1 cellular context compared by ENCODE assay signal in the genomic region with DNA sequence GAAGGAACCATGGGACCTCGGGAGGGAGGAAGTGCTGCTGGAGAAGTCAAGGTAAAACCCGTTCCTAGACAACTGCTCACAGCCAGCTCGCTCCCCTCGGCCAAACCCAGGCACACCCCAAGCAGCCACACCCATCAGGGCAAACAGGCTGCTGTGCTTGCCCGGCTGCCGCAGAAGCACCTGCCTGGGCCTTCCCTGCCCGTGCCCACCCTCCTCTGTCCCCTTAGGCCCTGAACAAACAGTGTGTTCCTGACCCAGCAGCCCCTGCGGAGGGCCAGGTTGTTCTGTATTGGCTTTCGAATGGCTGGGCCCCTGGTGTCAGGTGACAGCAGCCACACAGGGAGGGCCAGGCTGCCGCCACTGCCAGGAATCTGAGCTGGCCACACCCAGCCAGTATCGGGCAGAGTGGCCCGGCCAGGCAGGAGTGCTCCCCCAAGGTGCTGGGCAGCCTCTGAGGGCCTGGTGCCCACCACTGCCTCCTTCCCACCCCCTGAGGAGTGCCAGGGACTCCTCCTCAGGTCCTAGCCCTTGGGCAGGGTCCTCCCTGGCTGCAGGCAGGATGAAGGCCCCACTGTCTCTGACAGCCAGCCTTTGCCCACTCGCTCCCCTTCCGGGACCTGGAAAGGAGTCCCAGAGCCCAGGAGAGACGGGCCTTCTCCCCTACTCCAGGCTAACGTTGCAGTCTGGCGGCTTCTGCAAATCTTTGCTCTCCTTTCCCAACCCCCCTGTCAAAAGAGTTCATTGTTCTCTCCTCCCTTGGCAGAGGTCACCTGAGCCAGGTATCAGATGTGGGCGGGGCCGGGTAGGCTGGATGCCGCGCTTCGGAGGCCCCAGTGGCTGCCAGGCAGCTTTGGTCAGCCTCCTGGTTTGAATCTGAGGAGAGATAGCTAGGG.
TF ChIP-seq lines count a peak whose summit lies in the region.

No MANE protein-coding gene starts in this region.

TF ChIP-seq in HepG2, 621 proteins besides CTCF, POLR2A, EP300 and RAD21 (continued from another document and continues in another):
- TF ChIP-seq MEIS1 (CRISPR knock-in tag; IDR thresholded peaks at IDR 0.05; ENCODE audit: borderline replicate concordance) (peak; percentile 85; the same call in 1 of the 2 replicates), ZNF839 (CRISPR knock-in tag; IDR thresholded peaks at IDR 0.05; ENCODE audit: borderline replicate concordance) (no peak), ZNF296 (CRISPR knock-in tag; conservative IDR thresholded peaks at IDR 0.05) (no peak; the same call in 1 of the 2 replicates), ADNP (CRISPR knock-in tag; IDR thresholded peaks at IDR 0.05) (no peak), ZNF207 (IDR thresholded peaks at IDR 0.05; ENCODE audit: borderline replicate concordance) (no peak), NCOA5 (CRISPR knock-in tag; IDR thresholded peaks at IDR 0.05) (no peak), KDM2A (CRISPR knock-in tag; IDR thresholded peaks at IDR 0.05; ENCODE audit: borderline replicate concordance, low read depth) (peak; percentile 74; the same call in 1 of the 2 replicates), ZFYVE20 (CRISPR knock-in tag; IDR thresholded peaks at IDR 0.05; ENCODE audit: borderline replicate concordance, low read depth) (no peak), HIVEP1 (CRISPR knock-in tag; IDR thresholded peaks at IDR 0.05) (no peak), PLRG1 (conservative IDR thresholded peaks at IDR 0.05) (no peak), ZNF607 (CRISPR knock-in tag; IDR thresholded peaks at IDR 0.05; ENCODE audit: borderline replicate concordance) (peak; percentile 95), ELF1 (CRISPR knock-in tag; IDR thresholded peaks at IDR 0.05) (peak; percentile 69), ZNF251 (CRISPR knock-in tag; IDR thresholded peaks at IDR 0.05) (peak; percentile 81; the same call in 1 of the 2 replicates), ZNF672 (CRISPR knock-in tag; IDR thresholded peaks at IDR 0.05) (no peak), YY1 (IDR thresholded peaks at IDR 0.05; ENCODE audit: insufficient read depth, insufficient replicate concordance, low read depth, low read length) (no peak), REXO4 (CRISPR knock-in tag; IDR thresholded peaks at IDR 0.05; ENCODE audit: borderline replicate concordance) (no peak), AGO1 (IDR thresholded peaks at IDR 0.05; ENCODE audit: low read depth, low read length, poor library complexity, severe bottlenecking) (peak; percentile 64), BCL6 (CRISPR knock-in tag; IDR thresholded peaks at IDR 0.05) (peak; percentile 68; the same call in 1 of the 2 replicates), SYNCRIP (IDR thresholded peaks at IDR 0.05; ENCODE audit: insufficient read depth, low read depth, low read length) (no peak)
- TF ChIP-seq, protein P1, sequence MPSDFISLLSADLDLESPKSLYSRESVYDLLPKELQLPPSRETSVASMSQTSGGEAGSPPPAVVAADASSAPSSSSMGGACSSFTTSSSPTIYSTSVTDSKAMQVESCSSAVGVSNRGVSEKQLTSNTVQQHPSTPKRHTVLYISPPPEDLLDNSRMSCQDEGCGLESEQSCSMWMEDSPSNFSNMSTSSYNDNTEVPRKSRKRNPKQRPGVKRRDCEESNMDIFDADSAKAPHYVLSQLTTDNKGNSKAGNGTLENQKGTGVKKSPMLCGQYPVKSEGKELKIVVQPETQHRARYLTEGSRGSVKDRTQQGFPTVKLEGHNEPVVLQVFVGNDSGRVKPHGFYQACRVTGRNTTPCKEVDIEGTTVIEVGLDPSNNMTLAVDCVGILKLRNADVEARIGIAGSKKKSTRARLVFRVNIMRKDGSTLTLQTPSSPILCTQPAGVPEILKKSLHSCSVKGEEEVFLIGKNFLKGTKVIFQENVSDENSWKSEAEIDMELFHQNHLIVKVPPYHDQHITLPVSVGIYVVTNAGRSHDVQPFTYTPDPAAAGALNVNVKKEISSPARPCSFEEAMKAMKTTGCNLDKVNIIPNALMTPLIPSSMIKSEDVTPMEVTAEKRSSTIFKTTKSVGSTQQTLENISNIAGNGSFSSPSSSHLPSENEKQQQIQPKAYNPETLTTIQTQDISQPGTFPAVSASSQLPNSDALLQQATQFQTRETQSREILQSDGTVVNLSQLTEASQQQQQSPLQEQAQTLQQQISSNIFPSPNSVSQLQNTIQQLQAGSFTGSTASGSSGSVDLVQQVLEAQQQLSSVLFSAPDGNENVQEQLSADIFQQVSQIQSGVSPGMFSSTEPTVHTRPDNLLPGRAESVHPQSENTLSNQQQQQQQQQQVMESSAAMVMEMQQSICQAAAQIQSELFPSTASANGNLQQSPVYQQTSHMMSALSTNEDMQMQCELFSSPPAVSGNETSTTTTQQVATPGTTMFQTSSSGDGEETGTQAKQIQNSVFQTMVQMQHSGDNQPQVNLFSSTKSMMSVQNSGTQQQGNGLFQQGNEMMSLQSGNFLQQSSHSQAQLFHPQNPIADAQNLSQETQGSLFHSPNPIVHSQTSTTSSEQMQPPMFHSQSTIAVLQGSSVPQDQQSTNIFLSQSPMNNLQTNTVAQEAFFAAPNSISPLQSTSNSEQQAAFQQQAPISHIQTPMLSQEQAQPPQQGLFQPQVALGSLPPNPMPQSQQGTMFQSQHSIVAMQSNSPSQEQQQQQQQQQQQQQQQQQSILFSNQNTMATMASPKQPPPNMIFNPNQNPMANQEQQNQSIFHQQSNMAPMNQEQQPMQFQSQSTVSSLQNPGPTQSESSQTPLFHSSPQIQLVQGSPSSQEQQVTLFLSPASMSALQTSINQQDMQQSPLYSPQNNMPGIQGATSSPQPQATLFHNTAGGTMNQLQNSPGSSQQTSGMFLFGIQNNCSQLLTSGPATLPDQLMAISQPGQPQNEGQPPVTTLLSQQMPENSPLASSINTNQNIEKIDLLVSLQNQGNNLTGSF (CRISPR knock-in tag; IDR thresholded peaks at IDR 0.05), result 0 out of 2 replicates have a peak, but pooled peaks have one; percentile 16
- TF ChIP-seq, protein P2, sequence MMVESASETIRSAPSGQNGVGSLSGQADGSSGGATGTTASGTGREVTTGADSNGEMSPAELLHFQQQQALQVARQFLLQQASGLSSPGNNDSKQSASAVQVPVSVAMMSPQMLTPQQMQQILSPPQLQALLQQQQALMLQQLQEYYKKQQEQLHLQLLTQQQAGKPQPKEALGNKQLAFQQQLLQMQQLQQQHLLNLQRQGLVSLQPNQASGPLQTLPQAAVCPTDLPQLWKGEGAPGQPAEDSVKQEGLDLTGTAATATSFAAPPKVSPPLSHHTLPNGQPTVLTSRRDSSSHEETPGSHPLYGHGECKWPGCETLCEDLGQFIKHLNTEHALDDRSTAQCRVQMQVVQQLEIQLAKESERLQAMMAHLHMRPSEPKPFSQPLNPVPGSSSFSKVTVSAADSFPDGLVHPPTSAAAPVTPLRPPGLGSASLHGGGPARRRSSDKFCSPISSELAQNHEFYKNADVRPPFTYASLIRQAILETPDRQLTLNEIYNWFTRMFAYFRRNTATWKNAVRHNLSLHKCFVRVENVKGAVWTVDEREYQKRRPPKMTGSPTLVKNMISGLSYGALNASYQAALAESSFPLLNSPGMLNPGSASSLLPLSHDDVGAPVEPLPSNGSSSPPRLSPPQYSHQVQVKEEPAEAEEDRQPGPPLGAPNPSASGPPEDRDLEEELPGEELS (CRISPR knock-in tag; IDR thresholded peaks at IDR 0.05), result peak; percentile 52
- TF ChIP-seq, protein P3, sequence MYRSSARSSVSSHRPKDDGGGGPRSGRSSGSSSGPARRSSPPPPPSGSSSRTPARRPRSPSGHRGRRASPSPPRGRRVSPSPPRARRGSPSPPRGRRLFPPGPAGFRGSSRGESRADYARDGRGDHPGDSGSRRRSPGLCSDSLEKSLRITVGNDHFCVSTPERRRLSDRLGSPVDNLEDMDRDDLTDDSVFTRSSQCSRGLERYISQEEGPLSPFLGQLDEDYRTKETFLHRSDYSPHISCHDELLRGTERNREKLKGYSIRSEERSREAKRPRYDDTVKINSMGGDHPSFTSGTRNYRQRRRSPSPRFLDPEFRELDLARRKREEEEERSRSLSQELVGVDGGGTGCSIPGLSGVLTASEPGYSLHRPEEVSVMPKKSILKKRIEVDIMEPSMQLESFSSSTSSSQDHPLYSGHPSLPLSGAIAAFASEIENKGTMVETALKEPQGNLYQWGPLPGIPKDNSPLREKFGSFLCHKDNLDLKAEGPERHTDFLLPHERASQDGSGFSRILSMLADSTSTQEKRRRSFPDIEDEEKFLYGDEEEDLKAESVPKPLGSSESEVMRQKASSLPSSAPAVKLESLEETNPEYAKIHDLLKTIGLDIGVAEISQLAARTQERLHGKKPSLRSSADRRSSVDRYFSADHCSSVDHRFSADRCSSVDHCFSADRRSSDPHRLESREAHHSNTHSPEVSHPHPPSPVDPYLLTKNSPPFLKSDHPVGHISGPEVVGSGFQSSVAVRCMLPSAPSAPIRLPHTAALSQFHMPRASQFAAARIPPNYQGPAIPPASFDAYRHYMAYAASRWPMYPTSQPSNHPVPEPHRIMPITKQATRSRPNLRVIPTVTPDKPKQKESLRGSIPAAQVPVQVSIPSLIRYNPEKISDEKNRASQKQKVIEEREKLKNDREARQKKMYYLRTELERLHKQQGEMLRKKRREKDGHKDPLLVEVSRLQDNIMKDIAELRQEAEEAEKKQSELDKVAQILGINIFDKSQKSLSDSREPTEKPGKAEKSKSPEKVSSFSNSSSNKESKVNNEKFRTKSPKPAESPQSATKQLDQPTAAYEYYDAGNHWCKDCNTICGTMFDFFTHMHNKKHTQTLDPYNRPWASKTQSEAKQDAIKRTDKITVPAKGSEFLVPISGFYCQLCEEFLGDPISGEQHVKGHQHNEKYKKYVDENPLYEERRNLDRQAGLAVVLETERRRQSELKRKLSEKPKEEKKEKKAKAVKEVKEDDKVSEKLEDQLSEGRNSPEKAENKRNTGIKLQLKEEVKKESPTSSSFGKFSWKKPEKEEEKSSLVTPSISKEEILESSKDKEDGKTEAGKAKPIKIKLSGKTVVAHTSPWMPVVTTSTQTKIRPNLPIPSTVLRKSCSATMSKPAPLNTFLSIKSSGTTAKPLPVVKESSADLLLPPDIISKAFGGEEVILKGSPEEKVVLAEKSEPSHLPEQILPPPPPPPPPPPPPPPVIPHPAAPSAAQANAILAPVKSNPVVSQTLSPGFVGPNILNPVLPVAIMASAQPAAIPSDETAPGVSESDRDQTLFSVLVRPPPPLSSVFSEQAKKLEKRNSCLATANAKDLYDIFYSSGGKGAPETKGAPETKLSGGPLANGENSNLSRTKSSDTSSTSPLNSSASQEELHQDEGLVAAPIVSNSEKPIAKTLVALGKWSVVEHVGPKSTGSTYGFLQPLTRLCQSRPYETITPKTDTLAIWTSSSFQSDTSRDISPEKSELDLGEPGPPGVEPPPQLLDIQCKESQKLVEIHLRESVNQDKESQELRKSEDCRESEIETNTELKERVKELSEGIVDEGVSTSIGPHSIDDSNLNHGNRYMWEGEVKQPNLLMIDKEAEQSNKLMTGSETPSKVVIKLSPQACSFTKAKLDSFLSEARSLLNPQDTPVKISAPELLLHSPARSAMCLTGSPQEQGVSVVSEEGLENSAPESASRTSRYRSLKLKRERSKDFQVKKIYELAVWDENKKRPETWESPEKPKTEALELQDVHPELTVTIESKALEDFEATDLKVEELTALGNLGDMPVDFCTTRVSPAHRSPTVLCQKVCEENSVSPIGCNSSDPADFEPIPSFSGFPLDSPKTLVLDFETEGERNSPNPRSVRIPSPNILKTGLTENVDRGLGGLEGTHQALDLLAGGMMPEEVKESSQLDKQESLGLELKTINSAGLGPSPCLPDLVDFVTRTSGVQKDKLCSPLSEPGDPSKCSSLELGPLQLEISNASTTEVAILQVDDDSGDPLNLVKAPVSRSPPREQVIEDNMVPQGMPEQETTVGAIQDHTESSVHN (CRISPR knock-in tag; IDR thresholded peaks at IDR 0.05), result no peak; the same call in 1 of the 2 replicates
- TF ChIP-seq, protein P4, sequence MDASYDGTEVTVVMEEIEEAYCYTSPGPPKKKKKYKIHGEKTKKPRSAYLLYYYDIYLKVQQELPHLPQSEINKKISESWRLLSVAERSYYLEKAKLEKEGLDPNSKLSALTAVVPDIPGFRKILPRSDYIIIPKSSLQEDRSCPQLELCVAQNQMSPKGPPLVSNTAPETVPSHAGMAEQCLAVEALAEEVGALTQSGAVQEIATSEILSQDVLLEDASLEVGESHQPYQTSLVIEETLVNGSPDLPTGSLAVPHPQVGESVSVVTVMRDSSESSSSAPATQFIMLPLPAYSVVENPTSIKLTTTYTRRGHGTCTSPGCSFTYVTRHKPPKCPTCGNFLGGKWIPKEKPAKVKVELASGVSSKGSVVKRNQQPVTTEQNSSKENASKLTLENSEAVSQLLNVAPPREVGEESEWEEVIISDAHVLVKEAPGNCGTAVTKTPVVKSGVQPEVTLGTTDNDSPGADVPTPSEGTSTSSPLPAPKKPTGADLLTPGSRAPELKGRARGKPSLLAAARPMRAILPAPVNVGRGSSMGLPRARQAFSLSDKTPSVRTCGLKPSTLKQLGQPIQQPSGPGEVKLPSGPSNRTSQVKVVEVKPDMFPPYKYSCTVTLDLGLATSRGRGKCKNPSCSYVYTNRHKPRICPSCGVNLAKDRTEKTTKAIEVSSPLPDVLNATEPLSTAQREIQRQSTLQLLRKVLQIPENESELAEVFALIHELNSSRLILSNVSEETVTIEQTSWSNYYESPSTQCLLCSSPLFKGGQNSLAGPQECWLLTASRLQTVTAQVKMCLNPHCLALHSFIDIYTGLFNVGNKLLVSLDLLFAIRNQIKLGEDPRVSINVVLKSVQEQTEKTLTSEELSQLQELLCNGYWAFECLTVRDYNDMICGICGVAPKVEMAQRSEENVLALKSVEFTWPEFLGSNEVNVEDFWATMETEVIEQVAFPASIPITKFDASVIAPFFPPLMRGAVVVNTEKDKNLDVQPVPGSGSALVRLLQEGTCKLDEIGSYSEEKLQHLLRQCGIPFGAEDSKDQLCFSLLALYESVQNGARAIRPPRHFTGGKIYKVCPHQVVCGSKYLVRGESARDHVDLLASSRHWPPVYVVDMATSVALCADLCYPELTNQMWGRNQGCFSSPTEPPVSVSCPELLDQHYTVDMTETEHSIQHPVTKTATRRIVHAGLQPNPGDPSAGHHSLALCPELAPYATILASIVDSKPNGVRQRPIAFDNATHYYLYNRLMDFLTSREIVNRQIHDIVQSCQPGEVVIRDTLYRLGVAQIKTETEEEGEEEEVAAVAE (CRISPR knock-in tag; IDR thresholded peaks at IDR 0.05; ENCODE audit: borderline replicate concordance), result peak; percentile 71; the same call in 1 of the 2 replicates
- TF ChIP-seq, protein P5, sequence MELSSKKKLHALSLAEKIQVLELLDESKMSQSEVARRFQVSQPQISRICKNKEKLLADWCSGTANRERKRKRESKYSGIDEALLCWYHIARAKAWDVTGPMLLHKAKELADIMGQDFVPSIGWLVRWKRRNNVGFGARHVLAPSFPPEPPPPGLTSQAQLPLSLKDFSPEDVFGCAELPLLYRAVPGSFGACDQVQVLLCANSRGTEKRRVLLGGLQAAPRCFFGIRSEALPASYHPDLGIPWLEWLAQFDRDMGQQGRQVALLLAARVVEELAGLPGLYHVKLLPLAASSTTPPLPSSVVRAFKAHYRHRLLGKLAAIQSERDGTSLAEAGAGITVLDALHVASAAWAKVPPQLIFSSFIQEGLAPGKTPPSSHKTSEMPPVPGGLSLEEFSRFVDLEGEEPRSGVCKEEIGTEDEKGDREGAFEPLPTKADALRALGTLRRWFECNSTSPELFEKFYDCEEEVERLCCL (CRISPR knock-in tag; IDR thresholded peaks at IDR 0.05; ENCODE audit: borderline replicate concordance), result no peak
- TF ChIP-seq, protein P6, sequence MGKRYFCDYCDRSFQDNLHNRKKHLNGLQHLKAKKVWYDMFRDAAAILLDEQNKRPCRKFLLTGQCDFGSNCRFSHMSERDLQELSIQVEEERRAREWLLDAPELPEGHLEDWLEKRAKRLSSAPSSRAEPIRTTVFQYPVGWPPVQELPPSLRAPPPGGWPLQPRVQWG (CRISPR knock-in tag; IDR thresholded peaks at IDR 0.05; ENCODE audit: borderline replicate concordance, low read depth), result no peak
- TF ChIP-seq, protein P7, sequence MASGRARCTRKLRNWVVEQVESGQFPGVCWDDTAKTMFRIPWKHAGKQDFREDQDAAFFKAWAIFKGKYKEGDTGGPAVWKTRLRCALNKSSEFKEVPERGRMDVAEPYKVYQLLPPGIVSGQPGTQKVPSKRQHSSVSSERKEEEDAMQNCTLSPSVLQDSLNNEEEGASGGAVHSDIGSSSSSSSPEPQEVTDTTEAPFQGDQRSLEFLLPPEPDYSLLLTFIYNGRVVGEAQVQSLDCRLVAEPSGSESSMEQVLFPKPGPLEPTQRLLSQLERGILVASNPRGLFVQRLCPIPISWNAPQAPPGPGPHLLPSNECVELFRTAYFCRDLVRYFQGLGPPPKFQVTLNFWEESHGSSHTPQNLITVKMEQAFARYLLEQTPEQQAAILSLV (CRISPR knock-in tag; IDR thresholded peaks at IDR 0.05; ENCODE audit: borderline replicate concordance), result no peak; the same call in 1 of the 2 replicates
